1 cellular context compared by ENCODE assay signal in genomic region chr14:21093018-21093417, GRCh38.
TF ChIP-seq lines count a peak whose summit lies in the region.

No MANE protein-coding gene starts in this region.

TF ChIP-seq in HepG2, 621 proteins besides CTCF, POLR2A, EP300 and RAD21:
- TF ChIP-seq, protein P1, sequence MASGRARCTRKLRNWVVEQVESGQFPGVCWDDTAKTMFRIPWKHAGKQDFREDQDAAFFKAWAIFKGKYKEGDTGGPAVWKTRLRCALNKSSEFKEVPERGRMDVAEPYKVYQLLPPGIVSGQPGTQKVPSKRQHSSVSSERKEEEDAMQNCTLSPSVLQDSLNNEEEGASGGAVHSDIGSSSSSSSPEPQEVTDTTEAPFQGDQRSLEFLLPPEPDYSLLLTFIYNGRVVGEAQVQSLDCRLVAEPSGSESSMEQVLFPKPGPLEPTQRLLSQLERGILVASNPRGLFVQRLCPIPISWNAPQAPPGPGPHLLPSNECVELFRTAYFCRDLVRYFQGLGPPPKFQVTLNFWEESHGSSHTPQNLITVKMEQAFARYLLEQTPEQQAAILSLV (CRISPR knock-in tag; IDR thresholded peaks at IDR 0.05; ENCODE audit: borderline replicate concordance), result no peak
- no peak for TF ChIP-seq ASH2L (IDR thresholded peaks at IDR 0.05; ENCODE audit: insufficient read length, low read depth, low read length)
- peak; percentile 69; the same call in 1 of the 2 replicates for TF ChIP-seq THAP7 (CRISPR knock-in tag; IDR thresholded peaks at IDR 0.05)
- no peak for TF ChIP-seq DMAP1 (CRISPR knock-in tag; IDR thresholded peaks at IDR 0.05)
- no peak for TF ChIP-seq ZSCAN22 (CRISPR knock-in tag; IDR thresholded peaks at IDR 0.05)
- TF ChIP-seq AKAP8 (CRISPR knock-in tag; IDR thresholded peaks at IDR 0.05), result 0 out of 2 replicates have a peak, but pooled peaks have one; percentile 11
- TF ChIP-seq ZNF484 (CRISPR knock-in tag; IDR thresholded peaks at IDR 0.05; ENCODE audit: borderline replicate concordance, low read depth), result no peak; the same call in 1 of the 2 replicates
- TF ChIP-seq, protein P2, sequence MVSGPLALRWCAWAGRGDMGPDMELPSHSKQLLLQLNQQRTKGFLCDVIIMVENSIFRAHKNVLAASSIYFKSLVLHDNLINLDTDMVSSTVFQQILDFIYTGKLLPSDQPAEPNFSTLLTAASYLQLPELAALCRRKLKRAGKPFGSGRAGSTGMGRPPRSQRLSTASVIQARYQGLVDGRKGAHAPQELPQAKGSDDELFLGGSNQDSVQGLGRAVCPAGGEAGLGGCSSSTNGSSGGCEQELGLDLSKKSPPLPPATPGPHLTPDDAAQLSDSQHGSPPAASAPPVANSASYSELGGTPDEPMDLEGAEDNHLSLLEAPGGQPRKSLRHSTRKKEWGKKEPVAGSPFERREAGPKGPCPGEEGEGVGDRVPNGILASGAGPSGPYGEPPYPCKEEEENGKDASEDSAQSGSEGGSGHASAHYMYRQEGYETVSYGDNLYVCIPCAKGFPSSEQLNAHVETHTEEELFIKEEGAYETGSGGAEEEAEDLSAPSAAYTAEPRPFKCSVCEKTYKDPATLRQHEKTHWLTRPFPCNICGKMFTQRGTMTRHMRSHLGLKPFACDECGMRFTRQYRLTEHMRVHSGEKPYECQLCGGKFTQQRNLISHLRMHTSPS (CRISPR knock-in tag; IDR thresholded peaks at IDR 0.05; ENCODE audit: low read depth), result 0 out of 2 replicates have a peak, but pooled peaks have one; percentile 12
- TF ChIP-seq NCOA5 (CRISPR knock-in tag; IDR thresholded peaks at IDR 0.05), result 0 out of 2 replicates have a peak, but pooled peaks have one; percentile 21
- TF ChIP-seq, protein P3, sequence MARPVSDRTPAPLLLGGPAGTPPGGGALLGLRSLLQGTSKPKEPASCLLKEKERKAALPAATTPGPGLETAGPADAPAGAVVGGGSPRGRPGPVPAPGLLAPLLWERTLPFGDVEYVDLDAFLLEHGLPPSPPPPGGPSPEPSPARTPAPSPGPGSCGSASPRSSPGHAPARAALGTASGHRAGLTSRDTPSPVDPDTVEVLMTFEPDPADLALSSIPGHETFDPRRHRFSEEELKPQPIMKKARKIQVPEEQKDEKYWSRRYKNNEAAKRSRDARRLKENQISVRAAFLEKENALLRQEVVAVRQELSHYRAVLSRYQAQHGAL (CRISPR knock-in tag; IDR thresholded peaks at IDR 0.05; ENCODE audit: not compliant biosample characterization), result no peak
- TF ChIP-seq PRPF4 (IDR thresholded peaks at IDR 0.05; ENCODE audit: low read depth, low read length, poor library complexity, severe bottlenecking), result peak; percentile 42
- no peak for TF ChIP-seq ZBTB7B (CRISPR knock-in tag; IDR thresholded peaks at IDR 0.05)
- no peak for TF ChIP-seq GFI1 (CRISPR knock-in tag; IDR thresholded peaks at IDR 0.05; ENCODE audit: borderline replicate concordance)
- TF ChIP-seq, protein P4, sequence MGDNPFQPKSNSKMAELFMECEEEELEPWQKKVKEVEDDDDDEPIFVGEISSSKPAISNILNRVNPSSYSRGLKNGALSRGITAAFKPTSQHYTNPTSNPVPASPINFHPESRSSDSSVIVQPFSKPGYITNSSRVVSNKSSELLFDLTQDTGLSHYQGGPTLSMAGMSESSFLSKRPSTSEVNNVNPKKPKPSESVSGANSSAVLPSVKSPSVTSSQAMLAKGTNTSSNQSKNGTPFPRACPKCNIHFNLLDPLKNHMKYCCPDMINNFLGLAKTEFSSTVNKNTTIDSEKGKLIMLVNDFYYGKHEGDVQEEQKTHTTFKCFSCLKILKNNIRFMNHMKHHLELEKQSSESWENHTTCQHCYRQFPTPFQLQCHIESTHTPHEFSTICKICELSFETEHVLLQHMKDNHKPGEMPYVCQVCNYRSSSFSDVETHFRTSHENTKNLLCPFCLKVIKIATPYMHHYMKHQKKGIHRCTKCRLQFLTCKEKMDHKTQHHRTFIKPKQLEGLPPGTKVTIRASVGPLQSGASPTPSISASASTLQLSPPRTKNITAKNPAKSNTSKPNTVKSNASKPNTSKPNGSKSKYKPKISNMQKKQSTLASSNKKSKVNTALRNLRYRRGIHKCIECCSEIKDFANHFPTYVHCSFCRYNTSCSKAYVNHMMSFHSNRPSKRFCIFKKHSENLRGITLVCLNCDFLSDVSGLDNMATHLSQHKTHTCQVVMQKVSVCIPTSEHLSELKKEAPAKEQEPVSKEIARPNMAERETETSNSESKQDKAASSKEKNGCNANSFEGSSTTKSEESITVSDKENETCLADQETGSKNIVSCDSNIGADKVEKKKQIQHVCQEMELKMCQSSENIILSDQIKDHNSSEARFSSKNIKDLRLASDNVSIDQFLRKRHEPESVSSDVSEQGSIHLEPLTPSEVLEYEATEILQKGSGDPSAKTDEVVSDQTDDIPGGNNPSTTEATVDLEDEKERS (CRISPR knock-in tag; IDR thresholded peaks at IDR 0.05), result 0 out of 2 replicates have a peak, but pooled peaks have one; percentile 2
- no peak for TF ChIP-seq NR3C1 (CRISPR knock-in tag; IDR thresholded peaks at IDR 0.05)
- TF ChIP-seq NFIB (CRISPR knock-in tag; IDR thresholded peaks at IDR 0.05; ENCODE audit: borderline replicate concordance), result no peak
- TF ChIP-seq MTF1 (CRISPR knock-in tag; IDR thresholded peaks at IDR 0.05), result no peak
